1 cellular context compared by ENCODE assay signal in genomic region chr6:25630508-25631229, GRCh38.
TF ChIP-seq lines count a peak whose summit lies in the region.

No MANE protein-coding gene starts in this region.

TF ChIP-seq in HepG2, 621 proteins besides CTCF, POLR2A, EP300 and RAD21 (continued from another document):
- TF ChIP-seq NPAS2 (CRISPR knock-in tag; IDR thresholded peaks at IDR 0.05; ENCODE audit: borderline replicate concordance) = no peak
- peak in 1 of 2 experiments; percentile 21; a peak in 1 of 4 replicates for TF ChIP-seq MAFK (conservative IDR thresholded peaks at IDR 0.05 in 1 of 2, IDR thresholded peaks at IDR 0.05 in 1 of 2; ENCODE audit: low read length in 2 of 2)
- 0 out of 2 replicates have a peak, but pooled peaks have one; percentile 32 for TF ChIP-seq ZMYM3 (CRISPR knock-in tag; IDR thresholded peaks at IDR 0.05)
- TF ChIP-seq ZNF768 (CRISPR knock-in tag; IDR thresholded peaks at IDR 0.05) = peak; percentile 63; the same call in 1 of the 2 replicates
